ENCODE assay signal across 1 cellular context in the genomic region with DNA sequence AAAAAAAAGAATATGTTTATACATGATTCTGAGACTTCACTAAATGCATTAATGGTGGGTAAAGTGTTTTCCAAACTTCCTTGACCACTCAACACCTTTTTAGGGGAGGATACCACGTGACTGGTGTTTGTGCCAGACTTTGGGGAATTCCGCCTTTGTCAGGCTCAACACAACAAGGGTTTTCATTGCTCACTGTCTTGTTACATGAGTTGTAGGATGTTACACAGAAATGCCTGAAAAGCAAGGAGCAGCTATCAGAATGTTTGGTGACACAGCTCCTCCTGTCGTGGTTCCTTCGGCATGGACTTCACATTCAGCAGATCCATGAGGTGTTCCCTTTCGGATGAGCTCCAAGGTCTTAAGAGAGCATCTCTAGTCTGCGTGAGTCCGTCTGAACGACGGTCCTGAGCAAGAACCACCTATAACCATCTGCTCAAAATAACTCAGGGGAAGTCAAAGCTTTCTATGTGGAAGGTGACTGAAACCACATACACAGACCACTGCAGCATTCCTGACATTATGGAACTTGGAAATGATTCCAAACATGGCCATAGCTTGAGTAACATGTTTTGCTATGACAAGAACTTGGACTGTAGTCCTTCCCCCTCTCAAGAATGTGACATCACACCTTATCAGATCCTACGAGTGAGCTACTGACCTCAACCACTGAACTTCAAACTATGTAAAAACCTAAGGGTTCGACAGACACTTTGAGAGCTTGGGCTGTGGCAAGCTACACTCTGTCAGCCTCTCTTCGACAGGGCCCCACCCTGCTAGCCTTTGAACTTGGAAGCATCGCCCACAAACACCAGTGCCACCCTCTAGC.
TF ChIP-seq lines count a peak whose summit lies in the region.

No MANE protein-coding gene starts in this region.

TF ChIP-seq in GM12878, 131 proteins besides CTCF, POLR2A, EP300 and RAD21 (continued from another document):
- TF ChIP-seq BCL3 (IDR thresholded peaks at IDR 0.05; ENCODE audit: borderline replicate concordance, insufficient read depth, low read depth, low read length, poor library complexity, severe bottlenecking) (peak; percentile 14), SUPT20H (IDR thresholded peaks at IDR 0.05; ENCODE audit: borderline replicate concordance, control insufficient read depth, low read depth, low read length) (no peak), KAT2A (conservative IDR thresholded peaks at IDR 0.05; ENCODE audit: control insufficient read depth, low read depth, low read length) (no peak), EZH2 (IDR thresholded peaks at IDR 0.05; ENCODE audit: borderline replicate concordance, control insufficient read depth, low read depth, low read length) (no peak), SMAD1 (IDR thresholded peaks at IDR 0.05; ENCODE audit: low read depth, partially characterized antibody) (no peak), SMC3 (IDR thresholded peaks at IDR 0.05; ENCODE audit: borderline replicate concordance, low read length) (no peak), RAD51 (IDR thresholded peaks at IDR 0.05) (peak; percentile 76; the same call in 1 of the 2 replicates), NBN (IDR thresholded peaks at IDR 0.05) (no peak), SMAD5 (IDR thresholded peaks at IDR 0.05; ENCODE audit: low read depth) (no peak), IRF5 (IDR thresholded peaks at IDR 0.05; ENCODE audit: borderline replicate concordance) (no peak), PAX5 (IDR thresholded peaks at IDR 0.05; ENCODE audit: borderline replicate concordance, low read depth, low read length) (no peak), MEF2B (IDR thresholded peaks at IDR 0.05; ENCODE audit: partially characterized antibody, poor library complexity, severe bottlenecking) (no peak)
- TF ChIP-seq, protein P1, sequence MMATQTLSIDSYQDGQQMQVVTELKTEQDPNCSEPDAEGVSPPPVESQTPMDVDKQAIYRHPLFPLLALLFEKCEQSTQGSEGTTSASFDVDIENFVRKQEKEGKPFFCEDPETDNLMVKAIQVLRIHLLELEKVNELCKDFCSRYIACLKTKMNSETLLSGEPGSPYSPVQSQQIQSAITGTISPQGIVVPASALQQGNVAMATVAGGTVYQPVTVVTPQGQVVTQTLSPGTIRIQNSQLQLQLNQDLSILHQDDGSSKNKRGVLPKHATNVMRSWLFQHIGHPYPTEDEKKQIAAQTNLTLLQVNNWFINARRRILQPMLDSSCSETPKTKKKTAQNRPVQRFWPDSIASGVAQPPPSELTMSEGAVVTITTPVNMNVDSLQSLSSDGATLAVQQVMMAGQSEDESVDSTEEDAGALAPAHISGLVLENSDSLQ (IDR thresholded peaks at IDR 0.05) = no peak
- TF ChIP-seq, protein P2, sequence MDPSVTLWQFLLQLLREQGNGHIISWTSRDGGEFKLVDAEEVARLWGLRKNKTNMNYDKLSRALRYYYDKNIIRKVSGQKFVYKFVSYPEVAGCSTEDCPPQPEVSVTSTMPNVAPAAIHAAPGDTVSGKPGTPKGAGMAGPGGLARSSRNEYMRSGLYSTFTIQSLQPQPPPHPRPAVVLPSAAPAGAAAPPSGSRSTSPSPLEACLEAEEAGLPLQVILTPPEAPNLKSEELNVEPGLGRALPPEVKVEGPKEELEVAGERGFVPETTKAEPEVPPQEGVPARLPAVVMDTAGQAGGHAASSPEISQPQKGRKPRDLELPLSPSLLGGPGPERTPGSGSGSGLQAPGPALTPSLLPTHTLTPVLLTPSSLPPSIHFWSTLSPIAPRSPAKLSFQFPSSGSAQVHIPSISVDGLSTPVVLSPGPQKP (IDR thresholded peaks at IDR 0.05; ENCODE audit: low read depth, low read length) = no peak
